17 cellular contexts compared by ENCODE assay signal in the genomic region with DNA sequence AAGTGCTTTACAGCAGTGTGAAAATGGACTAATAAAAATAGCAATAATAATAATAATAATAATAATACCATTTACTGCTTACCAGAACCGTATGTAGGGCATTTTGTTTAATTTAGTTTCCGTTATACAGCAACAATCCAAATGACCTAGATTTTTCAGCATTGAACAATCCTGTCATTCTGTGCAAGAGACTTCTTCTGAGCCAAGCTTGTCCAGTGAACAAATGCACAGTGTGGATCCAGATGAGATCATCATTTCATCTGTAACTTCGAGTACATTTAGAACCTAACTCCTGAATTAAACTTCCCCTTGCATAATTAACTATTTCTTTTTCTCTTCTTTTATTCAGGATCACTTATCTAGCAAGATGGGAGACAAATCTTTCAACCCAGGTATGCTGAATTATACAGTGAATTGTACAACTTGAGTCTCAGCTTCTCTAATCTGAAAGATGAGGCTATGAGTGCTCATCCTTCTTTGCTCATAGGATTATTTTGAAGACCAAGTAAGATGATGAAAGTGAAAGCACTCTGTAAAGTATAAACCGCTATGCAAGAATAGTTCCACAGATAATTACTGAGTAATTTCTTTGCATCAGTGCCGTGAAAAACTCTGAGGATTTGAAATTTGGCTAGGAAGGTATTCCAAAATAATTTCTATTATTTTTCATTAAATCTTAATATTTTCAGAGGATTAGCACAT. TPM values are rescaled to one million over a fixed set of nuclear protein-coding genes. Genes with fewer than 3 reads are reported as not detected.
DNase-seq lines count a peak whose midpoint lies in the region; ATAC-seq lines count a peak whose summit lies in the region.
"Had no signal": no experiment of that assay in that cellular context is flagged by ENCODE, and none has a peak within 500 bp of the region (broad histone marks: within the 10 kb centered on the region; RNA-seq: fewer than 3 reads in every experiment).

No MANE protein-coding gene starts in this region.

- peaks cover 7% of the 10 kb centered on the region for H3K9me3 Mint-ChIP-seq in memory B cell
- H3K9me3 Mint-ChIP-seq in naive thymus-derived CD8-positive, alpha-beta T cell = peaks cover 0 to 9% (median 0%) of the 10 kb centered on the region in 9 donors
- H3K9me3 Mint-ChIP-seq: activated naive CD4-positive, alpha-beta T cell treated with anti-CD3 and anti-CD28 coated beads, Interleukin-2, amount 50 U/mL, for 24 hours had no signal

- ATAC-seq in GM18858 (IDR thresholded peaks at IDR 0.05; ENCODE audit: unreplicated experiment) (peak; percentile 43), GM21423 (IDR thresholded peaks at IDR 0.05; ENCODE audit: unreplicated experiment) (peak; percentile 47), HG03175 (IDR thresholded peaks at IDR 0.05; ENCODE audit: unreplicated experiment) (peak; percentile 65), memory B cell (ENCODE audit: low read depth) (peak; percentile 89), HG03097 (IDR thresholded peaks at IDR 0.05; ENCODE audit: low FRiP score, unreplicated experiment) (no peak)
- no peak for ATAC-seq in naive thymus-derived CD8-positive, alpha-beta T cell
- ATAC-seq: HepG2 had no signal

- H3K36me3 Mint-ChIP-seq in memory B cell = peaks cover 12% of the 10 kb centered on the region
- peaks cover 0 to 4% (median 0%) of the 10 kb centered on the region in 3 donors for H3K36me3 Mint-ChIP-seq in naive thymus-derived CD8-positive, alpha-beta T cell
- H3K36me3 Mint-ChIP-seq: activated naive CD4-positive, alpha-beta T cell treated with anti-CD3 and anti-CD28 coated beads, Interleukin-2, amount 50 U/mL, for 24 hours; CD14-positive monocyte had no signal

- H3K4me1 Mint-ChIP-seq in memory B cell = peaks cover 25% of the 10 kb centered on the region
- peaks cover 2 to 17% (median 10%) of the 10 kb centered on the region in 4 donors for H3K4me1 Mint-ChIP-seq in naive thymus-derived CD8-positive, alpha-beta T cell
- H3K4me1 Mint-ChIP-seq: activated naive CD4-positive, alpha-beta T cell treated with anti-CD3 and anti-CD28 coated beads, Interleukin-2, amount 50 U/mL, for 24 hours had no signal

- no peaks in the 10 kb centered on the region for H3K27me3 Mint-ChIP-seq in memory B cell
- H3K27me3 Mint-ChIP-seq in naive thymus-derived CD8-positive, alpha-beta T cell = no peaks in the 10 kb centered on the region
- H3K27me3 Mint-ChIP-seq: activated naive CD4-positive, alpha-beta T cell treated with anti-CD3 and anti-CD28 coated beads, Interleukin-2, amount 50 U/mL, for 24 hours had no signal

- peak overlapping the region; percentile 85 for H3K4me3 Mint-ChIP-seq in memory B cell
- H3K4me3 Mint-ChIP-seq in naive thymus-derived CD8-positive, alpha-beta T cell = peak overlapping the region in 1 of 10 donors; percentile 50
- H3K4me3 Mint-ChIP-seq: activated naive CD4-positive, alpha-beta T cell treated with anti-CD3 and anti-CD28 coated beads, Interleukin-2, amount 50 U/mL, for 24 hours; CD14-positive monocyte had no signal

- POLR2A ChIA-PET in naive thymus-derived CD8-positive, alpha-beta T cell (lab: Charles Lee) = no interaction called here

- no peak for DNase-seq in memory B cell (ENCODE audit: low spot score in 2 of 2)
- no peak for DNase-seq in COLO668 (lab: John Stamatoyannopoulos, UW; ENCODE audit: unreplicated experiment)
- no peak for DNase-seq in naive thymus-derived CD8-positive, alpha-beta T cell
- DNase-seq in NCI-H146 (lab: John Stamatoyannopoulos, UW) = no peak
- DNase-seq: GF-D8, hippocampal formation, NCI-H1105 treated with DMSO at 0.1 percent for 48 hours, NCI-H69, small intestine had no signal

- peak overlapping the region; percentile 84 for H3K27ac Mint-ChIP-seq in memory B cell
- peak overlapping the region in 1 of 10 donors; percentile 71 for H3K27ac Mint-ChIP-seq in naive thymus-derived CD8-positive, alpha-beta T cell
- H3K27ac Mint-ChIP-seq: activated naive CD4-positive, alpha-beta T cell treated with anti-CD3 and anti-CD28 coated beads, Interleukin-2, amount 50 U/mL, for 24 hours; CD14-positive monocyte had no signal

RNA-seq across cellular contexts. Expression of a gene that starts 6.6 kb away (rescaled TPM):
- total RNA-seq in naive thymus-derived CD8-positive, alpha-beta T cell = not detected
- not detected for polyA plus RNA-seq in naive thymus-derived CD8-positive, alpha-beta T cell
- total RNA-seq: epithelial cell of proximal tubule, HepG2 had no signal
- polyA plus RNA-seq: CD14-positive monocyte, HepG2 had no signal

Comparison
In these comparisons a context has a peak if more than half of its experiments do, and no peak if none do; other contexts are left out.
1. ATAC-seq: peak in GM18858 (single experiment), GM21423 (single experiment), HG03175 (single experiment) and memory B cell (single experiment); none in naive thymus-derived CD8-positive, alpha-beta T cell (0 of 2) and HG03097 (single experiment).